ENCODE assay signal across 22 cellular contexts in the genomic region with DNA sequence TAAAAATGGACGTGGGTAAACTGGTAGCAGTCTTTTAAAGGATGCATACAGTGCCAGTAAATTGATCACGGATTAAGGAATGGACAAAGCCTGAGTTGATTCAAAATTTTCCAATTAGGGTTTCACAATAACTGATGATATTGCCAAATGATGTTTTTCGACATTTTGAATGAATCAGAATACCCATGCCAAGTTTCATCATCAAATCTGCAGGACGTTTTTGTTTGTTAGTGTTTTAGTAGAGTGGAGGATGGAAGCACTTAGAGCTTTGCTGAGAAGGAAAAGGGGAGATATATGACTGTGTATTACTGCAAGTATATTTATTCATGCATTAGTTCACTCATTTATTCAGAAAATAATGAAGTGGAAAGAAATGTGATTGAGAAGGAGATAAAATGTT.
DNase-seq lines count a peak whose midpoint lies in the region; ATAC-seq and TF ChIP-seq lines count a peak whose summit lies in the region.
"Had no signal": no experiment of that assay in that cellular context is flagged by ENCODE, and none has a peak within 500 bp of the region (broad histone marks: within the 10 kb centered on the region; RNA-seq: fewer than 3 reads in every experiment).

No MANE protein-coding gene starts in this region.

- peak; percentile 46 to 60 for ATAC-seq in gastrocnemius medialis
- no peak for ATAC-seq in HG03095 (IDR thresholded peaks at IDR 0.05; ENCODE audit: unreplicated experiment)
- ATAC-seq in HG03342 (IDR thresholded peaks at IDR 0.05; ENCODE audit: unreplicated experiment): no peak
- ATAC-seq: Panc1 had no signal

- intact Hi-C loops in gastrocnemius medialis (cut with DNase I; ENCODE audit: low total_unique reads): no loop called here

- no peak overlapping the region for H3K27ac ChIP-seq in gastrocnemius medialis
- H3K27ac ChIP-seq: BLaER1, HL-60, KMS-11 had no signal

- H3K27me3 ChIP-seq in adipocyte (replicated peaks; ENCODE audit: control insufficient read depth, insufficient read depth, low read length) (no peaks in the 10 kb centered on the region), gastrocnemius medialis (no peaks in the 10 kb centered on the region)
- H3K27me3 ChIP-seq: BLaER1 had no signal

- peak overlapping the region; percentile 26 for H3K4me3 ChIP-seq in adipocyte (ENCODE audit: low read length)
- no peak overlapping the region for H3K4me3 ChIP-seq in fibroblast of mammary gland (ENCODE audit: control insufficient read depth, low read depth, low read length)
- H3K4me3 ChIP-seq in gastrocnemius medialis: no peak overlapping the region
- H3K4me3 ChIP-seq: BLaER1 had no signal

- H3K9me3 ChIP-seq in adipocyte (ENCODE audit: control insufficient read depth, low read length): no peaks in the 10 kb centered on the region
- H3K9me3 ChIP-seq in gastrocnemius medialis: no peaks in the 10 kb centered on the region
- H3K9me3 ChIP-seq: BLaER1 had no signal

- H3K4me1 ChIP-seq in adipocyte (ENCODE audit: control insufficient read depth, insufficient read depth, low read length) (peaks cover 25% of the 10 kb centered on the region), gastrocnemius medialis (no peaks in the 10 kb centered on the region)
- H3K4me1 ChIP-seq: BLaER1 had no signal

- H3K36me3 ChIP-seq in adipocyte (ENCODE audit: control insufficient read depth, insufficient read depth, low read length, severe bottlenecking) (no peaks in the 10 kb centered on the region), gastrocnemius medialis (no peaks in the 10 kb centered on the region)
- H3K36me3 ChIP-seq: BLaER1 had no signal

- H3K9ac ChIP-seq in adipocyte (ENCODE audit: low read length): peak overlapping the region; percentile 33
- H3K9ac ChIP-seq: BLaER1, KMS-11 had no signal

- in situ Hi-C loops in gastrocnemius medialis (cut with MboI; ENCODE audit: low sequenced_read_pairs in 4 of 4) (no loop called here), GM13976 (cut with MboI; ENCODE audit: low sequenced_read_pairs, unreplicated experiment) (no loop called here)

- no peak for TF ChIP-seq POLR2A in gastrocnemius medialis (IDR thresholded peaks at IDR 0.05)

- TF ChIP-seq CTCF in fibroblast of mammary gland (conservative IDR thresholded peaks at IDR 0.05; ENCODE audit: control insufficient read depth, insufficient read depth, low read depth, low read length) (no peak), gastrocnemius medialis (IDR thresholded peaks at IDR 0.05 in 4 of 5, conservative IDR thresholded peaks at IDR 0.05 in 1 of 5) (no peak), GM13976 (IDR thresholded peaks at IDR 0.05; ENCODE audit: borderline replicate concordance, control extremely low read depth, extremely low read depth, insufficient read depth, missing control alignments) (no peak)

- DNase-seq in HCEC 1CT: peak; percentile 30
- DNase-seq in adipocyte (ENCODE audit: low read depth): peak; percentile 60
- peak; percentile 78 for DNase-seq in fibroblast of mammary gland (ENCODE audit: low read depth)
- no peak for DNase-seq in gastrocnemius medialis
- DNase-seq in CD1c-positive myeloid dendritic cell (ENCODE audit: extremely low spot score): no peak
- DNase-seq in GM13976 (ENCODE audit: low spot score): no peak
- DNase-seq: CD4-positive, alpha-beta memory T cell; DND-41; NCI-H1092; NCI-H1436; NCI-H1930; NCI-H226; NCI-H510A treated with DMSO at 0.1 percent for 48 hours; NCI-H748 treated with DMSO at 0.1 percent for 48 hours; NK-92 treated with Interleukin-12 subunit alpha and Interleukin-12 subunit beta, amount 100 ng/mL, for 24 hours; T-helper 1 cell had no signal

Comparison
In these comparisons a context has a peak if more than half of its experiments do, and no peak if none do; other contexts are left out.
1. DNase-seq: peak in HCEC 1CT (single experiment), adipocyte (single experiment) and fibroblast of mammary gland (single experiment); none in gastrocnemius medialis (0 of 2), CD1c-positive myeloid dendritic cell (single experiment) and GM13976 (single experiment).
2. ATAC-seq: peak in gastrocnemius medialis (2 of 2); none in HG03095 (single experiment) and HG03342 (single experiment).